ENCODE assay signal across 1 cellular context in the genomic region with DNA sequence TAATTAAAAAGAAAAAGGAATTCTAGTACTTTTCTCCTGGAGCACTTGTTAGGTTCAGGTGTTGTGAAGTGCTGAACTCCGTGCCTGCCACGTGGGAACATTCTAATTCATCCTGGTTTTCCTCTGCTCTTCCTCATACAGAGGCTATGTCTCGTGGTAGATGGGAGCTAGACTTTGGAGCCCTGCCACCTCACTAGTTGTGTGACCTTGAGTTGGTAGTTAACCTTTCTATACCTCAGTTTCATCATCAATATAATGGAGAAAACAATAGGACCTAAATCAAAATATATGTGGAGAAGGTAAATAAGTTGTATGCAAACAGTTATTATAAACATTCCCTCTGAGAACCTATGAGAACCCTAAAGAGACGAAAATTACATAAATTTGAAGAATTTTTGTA.
TF ChIP-seq lines count a peak whose summit lies in the region.

No MANE protein-coding gene starts in this region.

TF ChIP-seq in HepG2, 621 proteins besides CTCF, POLR2A, EP300 and RAD21:
- TF ChIP-seq KDM1A (CRISPR knock-in tag; IDR thresholded peaks at IDR 0.05) (peak; percentile 24; the same call in 1 of the 2 replicates), ESRRA (CRISPR knock-in tag; IDR thresholded peaks at IDR 0.05; ENCODE audit: low read depth) (0 out of 2 replicates have a peak, but pooled peaks have one; percentile 26), ARNT2 (CRISPR knock-in tag; IDR thresholded peaks at IDR 0.05; ENCODE audit: low read depth) (no peak), ZNF629 (CRISPR knock-in tag; conservative IDR thresholded peaks at IDR 0.05) (peak; percentile 78)
